In the genomic region with DNA sequence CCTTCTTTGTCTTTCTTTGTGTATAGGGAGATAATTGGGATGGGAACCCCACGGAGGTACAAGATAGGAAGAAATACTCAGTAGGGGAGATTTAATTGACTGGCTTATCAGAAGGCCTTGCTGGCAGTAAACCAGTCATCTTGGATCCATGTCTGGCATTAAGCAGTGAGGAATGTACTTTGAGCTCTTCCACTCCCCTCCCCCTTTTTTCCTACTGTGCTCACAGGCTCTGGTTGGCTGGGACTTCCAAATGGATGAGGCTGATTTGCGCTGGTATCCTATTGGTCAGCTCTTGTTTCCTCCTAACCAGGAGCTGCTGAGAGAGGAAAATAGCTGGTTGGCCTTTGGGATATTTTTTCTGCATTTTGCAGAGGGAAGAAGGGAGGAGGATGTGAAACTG, we compare ENCODE assay signal across 17 cellular contexts. TPM values are rescaled to one million over a fixed set of nuclear protein-coding genes. Genes with fewer than 3 reads are reported as not detected.
DNase-seq lines count a peak whose midpoint lies in the region; ATAC-seq and TF ChIP-seq lines count a peak whose summit lies in the region.
"Had no signal": no experiment of that assay in that cellular context is flagged by ENCODE, and none has a peak within 500 bp of the region (broad histone marks: within the 10 kb centered on the region; RNA-seq: fewer than 3 reads in every experiment).

No MANE protein-coding gene starts in this region.

- no peak overlapping the region for H3K4me3 Mint-ChIP-seq in T-helper 17 cell
- H3K4me3 Mint-ChIP-seq: activated naive CD8-positive, alpha-beta T cell treated with anti-CD3 and anti-CD28 coated beads, Interleukin-2, amount 10 ng/mL, durations not matched to agents 7 days and 5 days; IgD-negative memory B cell; memory B cell had no signal

- no peaks in the 10 kb centered on the region for H3K27me3 Mint-ChIP-seq in T-helper 17 cell
- H3K27me3 Mint-ChIP-seq: activated naive CD8-positive, alpha-beta T cell treated with anti-CD3 and anti-CD28 coated beads, Interleukin-2, amount 10 ng/mL, durations not matched to agents 7 days and 5 days; IgD-negative memory B cell; memory B cell had no signal

- no peaks in the 10 kb centered on the region for H3K9me3 ChIP-seq in HUES64 (ENCODE audit: insufficient read depth, low read depth, low read length)
- H3K9me3 ChIP-seq in T-helper 17 cell (ENCODE audit: control insufficient read depth, low read length, poor library complexity, severe bottlenecking), result no peaks in the 10 kb centered on the region
- H3K9me3 ChIP-seq in left lung, result no peaks in the 10 kb centered on the region

- intact Hi-C loops in left lung (cut with DNase I), result no loop called here

- ATAC-seq in T-helper 17 cell (no peak), left lung (no peak)

- no peaks in the 10 kb centered on the region for H3K36me3 ChIP-seq in HUES64 (ENCODE audit: insufficient read depth, low read length)
- peaks cover 0 to 4% of the 10 kb centered on the region in 2 donors for H3K36me3 ChIP-seq in left lung

- H3K27ac Mint-ChIP-seq in T-helper 17 cell, result no peak overlapping the region
- H3K27ac Mint-ChIP-seq: activated naive CD8-positive, alpha-beta T cell treated with anti-CD3 and anti-CD28 coated beads, Interleukin-2, amount 10 ng/mL, durations not matched to agents 7 days and 5 days; IgD-negative memory B cell; memory B cell had no signal

- no peaks in the 10 kb centered on the region for H3K36me3 Mint-ChIP-seq in T-helper 17 cell (ENCODE audit: low read depth)
- H3K36me3 Mint-ChIP-seq: activated naive CD8-positive, alpha-beta T cell treated with anti-CD3 and anti-CD28 coated beads, Interleukin-2, amount 10 ng/mL, durations not matched to agents 7 days and 5 days had no signal

- H3K27ac ChIP-seq in HUES64 (ENCODE audit: low read depth, low read length) (peak overlapping the region; percentile 81), left lung (no peak overlapping the region)
- H3K27ac ChIP-seq: GM23248 had no signal

- H3K4me3 ChIP-seq in AG10803 (ENCODE audit: low read length) (no peak overlapping the region), HUES64 (ENCODE audit: low read length) (no peak overlapping the region), left lung (no peak overlapping the region)
- H3K4me3 ChIP-seq: GM23248 had no signal

- H3K9ac ChIP-seq in HUES64 (ENCODE audit: low read depth, low read length), result no peak overlapping the region
- H3K9ac ChIP-seq: GM23248 had no signal

- no peaks in the 10 kb centered on the region for H3K27me3 ChIP-seq in HUES64 (ENCODE audit: insufficient read depth, low read length)
- no peaks in the 10 kb centered on the region for H3K27me3 ChIP-seq in left lung

- H3K4me1 ChIP-seq in HUES64 (ENCODE audit: insufficient read depth, low read length) (peaks cover 32% of the 10 kb centered on the region), left lung (no peaks in the 10 kb centered on the region)

- TF ChIP-seq CTCF in AG10803 (conservative IDR thresholded peaks at IDR 0.05; ENCODE audit: low read length) (no peak), left lung (IDR thresholded peaks at IDR 0.05) (no peak)

- DNase-seq in AG10803 (ENCODE audit: low read depth) (peak; percentile 4), cerebellum (ENCODE audit: low spot score) (peak; percentile 68), left kidney (ENCODE audit: low read depth, low spot score) (peak; percentile 63), T-helper 17 cell (no peak), NAMALWA (ENCODE audit: low spot score) (no peak), left lung (no peak), DMS79 treated with DMSO at 0.1 percent for 48 hours (lab: John Stamatoyannopoulos, UW) (no peak)
- DNase-seq: activated CD4-positive, CD25-positive, alpha-beta regulatory T cell; activated naive CD8-positive, alpha-beta T cell treated with anti-CD3 and anti-CD28 coated beads, Interleukin-2, amount 10 ng/mL, durations not matched to agents 7 days and 5 days; GM23248; NCI-H1048; NCI-H524 had no signal

- 34% methylated on average over 2 of the region's 2 CpGs for WGBS in HUES64

- peaks cover 4% of the 10 kb centered on the region for H3K4me1 Mint-ChIP-seq in T-helper 17 cell
- H3K4me1 Mint-ChIP-seq: activated naive CD8-positive, alpha-beta T cell treated with anti-CD3 and anti-CD28 coated beads, Interleukin-2, amount 10 ng/mL, durations not matched to agents 7 days and 5 days; IgD-negative memory B cell; memory B cell had no signal

RNA-seq across cellular contexts. Expression of gene NGDN, which starts 24.7 kb away (rescaled TPM):
- 50.6 TPM for polyA plus RNA-seq in HUES64 (2013, experiment 1 of 2)
- polyA plus RNA-seq in HUES64 (2013, experiment 2 of 2), result 47.2 TPM
- total RNA-seq in cerebellum (33.4 TPM), T-helper 17 cell (100 to 1,000 TPM in 1 of 2 donors, 10 to 100 TPM in 1; 97.6 to 120 TPM), left lung (10 to 100 TPM; 21.6 to 31.4 TPM)

RNA-seq across cellular contexts. Expression of gene ZFHX2, which starts 57.3 kb away (rescaled TPM):
- 14.5 TPM for polyA plus RNA-seq in HUES64 (2013, experiment 1 of 2)
- polyA plus RNA-seq in HUES64 (2013, experiment 2 of 2), result 15.4 TPM
- total RNA-seq in cerebellum (4.2 TPM), T-helper 17 cell (under 1 TPM; 0.16 to 0.27 TPM), left lung (1 to 10 TPM; 2.9 to 3.1 TPM)

RNA-seq across cellular contexts. Expression of gene MYH7, which starts 58.8 kb away (rescaled TPM):
- not detected for polyA plus RNA-seq in HUES64 (2013, experiment 1 of 2)
- polyA plus RNA-seq in HUES64 (2013, experiment 2 of 2), result 0.06 TPM
- total RNA-seq in cerebellum (2.2 TPM), T-helper 17 cell (not detected), left lung (1 to 10 TPM; 1.2 to 1.8 TPM)
- total RNA-seq: activated naive CD8-positive, alpha-beta T cell treated with anti-CD3 and anti-CD28 coated beads, Interleukin-2, amount 10 ng/mL, durations not matched to agents 7 days and 5 days; epithelial cell of proximal tubule; GM23248; osteoblast had no signal
- polyA plus RNA-seq: GM23248, IgD-negative memory B cell had no signal

Comparison
In these comparisons a context has a peak if more than half of its experiments do, and no peak if none do; other contexts are left out.
1. DNase-seq: peak in AG10803 (single experiment), cerebellum (single experiment) and left kidney (single experiment); none in T-helper 17 cell (0 of 3), NAMALWA (single experiment), left lung (0 of 2) and DMS79 treated with DMSO at 0.1 percent for 48 hours (single experiment).